Comparison of ENCODE assay signal across 1 cellular context in the genomic region with DNA sequence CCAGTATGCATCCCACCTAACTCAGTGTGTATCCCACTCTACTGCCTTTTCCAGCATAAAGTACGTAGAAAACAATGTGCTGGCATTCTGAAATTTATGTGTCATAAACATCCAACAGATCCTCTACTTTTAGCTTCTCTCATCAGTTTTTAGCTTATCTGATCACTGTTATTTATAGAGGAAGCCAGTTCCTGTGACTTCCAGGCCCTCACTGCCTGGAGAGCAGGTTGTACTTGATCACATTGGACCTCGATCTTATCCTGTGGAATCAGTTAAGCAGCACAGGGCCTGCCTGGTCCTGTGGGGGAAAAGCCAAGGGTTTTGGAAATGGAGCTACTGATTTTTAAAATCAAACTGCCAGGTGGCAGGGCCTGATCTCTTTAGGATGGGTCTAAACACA.
TF ChIP-seq lines count a peak whose summit lies in the region.

No MANE protein-coding gene starts in this region.

TF ChIP-seq in K562, 482 proteins besides CTCF, POLR2A, EP300 and RAD21 (continues in another document):
- no peak for TF ChIP-seq ZNF232 (CRISPR knock-in tag; IDR thresholded peaks at IDR 0.05)
- peak; percentile 49; the same call in 1 of the 2 replicates for TF ChIP-seq MEF2D (tag; conservative IDR thresholded peaks at IDR 0.05; ENCODE audit: low read depth)
- TF ChIP-seq MTA1 (IDR thresholded peaks at IDR 0.05; ENCODE audit: borderline replicate concordance), result no peak
- 0 out of 2 replicates have a peak, but pooled peaks have one; percentile 14 for TF ChIP-seq CXXC5 (CRISPR knock-in tag; IDR thresholded peaks at IDR 0.05)
- TF ChIP-seq HNRNPUL1 (IDR thresholded peaks at IDR 0.05; ENCODE audit: low read length), result no peak
- no peak for TF ChIP-seq TGIF2 (CRISPR knock-in tag; IDR thresholded peaks at IDR 0.05)
- no peak for TF ChIP-seq EGR1 (conservative IDR thresholded peaks at IDR 0.05)
- no peak for TF ChIP-seq ZFP1 (CRISPR knock-in tag; IDR thresholded peaks at IDR 0.05)
- no peak for TF ChIP-seq ZNF785 (CRISPR knock-in tag; IDR thresholded peaks at IDR 0.05)
- TF ChIP-seq ZBTB17 (CRISPR knock-in tag; IDR thresholded peaks at IDR 0.05), result 0 out of 2 replicates have a peak, but pooled peaks have one; percentile 18
- no peak for TF ChIP-seq RHOXF2B (CRISPR knock-in tag; conservative IDR thresholded peaks at IDR 0.05)
- TF ChIP-seq, protein P1, sequence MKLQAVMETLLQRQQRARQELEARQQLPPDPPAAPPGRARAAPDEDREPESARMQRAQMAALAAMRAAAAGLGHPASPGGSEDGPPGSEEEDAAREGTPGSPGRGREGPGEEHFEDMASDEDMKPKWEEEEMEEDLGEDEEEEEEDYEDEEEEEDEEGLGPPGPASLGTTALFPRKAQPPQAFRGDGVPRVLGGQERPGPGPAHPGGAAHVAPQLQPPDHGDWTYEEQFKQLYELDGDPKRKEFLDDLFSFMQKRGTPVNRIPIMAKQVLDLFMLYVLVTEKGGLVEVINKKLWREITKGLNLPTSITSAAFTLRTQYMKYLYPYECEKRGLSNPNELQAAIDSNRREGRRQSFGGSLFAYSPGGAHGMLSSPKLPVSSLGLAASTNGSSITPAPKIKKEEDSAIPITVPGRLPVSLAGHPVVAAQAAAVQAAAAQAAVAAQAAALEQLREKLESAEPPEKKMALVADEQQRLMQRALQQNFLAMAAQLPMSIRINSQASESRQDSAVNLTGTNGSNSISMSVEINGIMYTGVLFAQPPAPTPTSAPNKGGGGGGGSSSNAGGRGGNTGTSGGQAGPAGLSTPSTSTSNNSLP (IDR thresholded peaks at IDR 0.05; ENCODE audit: borderline replicate concordance, low read depth, low read length), result no peak
- TF ChIP-seq ELF2 (CRISPR knock-in tag; IDR thresholded peaks at IDR 0.05), result 0 out of 2 replicates have a peak, but pooled peaks have one; percentile 37
- TF ChIP-seq CREBBP (IDR thresholded peaks at IDR 0.05; ENCODE audit: low read depth, low read length), result no peak
- TF ChIP-seq ZNF41 (CRISPR knock-in tag; conservative IDR thresholded peaks at IDR 0.05), result no peak
- no peak for TF ChIP-seq DIDO1 (tag; IDR thresholded peaks at IDR 0.05; ENCODE audit: low read depth)
- TF ChIP-seq ZNF384 (IDR thresholded peaks at IDR 0.05; ENCODE audit: low read depth, low read length), result no peak
- TF ChIP-seq HDAC8 (tag; IDR thresholded peaks at IDR 0.05), result no peak
- no peak for TF ChIP-seq POLR3A (IDR thresholded peaks at IDR 0.05; ENCODE audit: borderline replicate concordance, extremely low read depth, insufficient read depth, insufficient read length)
- TF ChIP-seq CBFA2T2 (conservative IDR thresholded peaks at IDR 0.05), result no peak
- TF ChIP-seq, protein P2, sequence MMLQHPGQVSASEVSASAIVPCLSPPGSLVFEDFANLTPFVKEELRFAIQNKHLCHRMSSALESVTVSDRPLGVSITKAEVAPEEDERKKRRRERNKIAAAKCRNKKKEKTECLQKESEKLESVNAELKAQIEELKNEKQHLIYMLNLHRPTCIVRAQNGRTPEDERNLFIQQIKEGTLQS (IDR thresholded peaks at IDR 0.05), result no peak
- TF ChIP-seq, protein P2 (CRISPR knock-in tag; conservative IDR thresholded peaks at IDR 0.05), result no peak
- TF ChIP-seq SMARCA4 (IDR thresholded peaks at IDR 0.05), result no peak; the same call in 1 of the 2 replicates
- TF ChIP-seq, protein P3, sequence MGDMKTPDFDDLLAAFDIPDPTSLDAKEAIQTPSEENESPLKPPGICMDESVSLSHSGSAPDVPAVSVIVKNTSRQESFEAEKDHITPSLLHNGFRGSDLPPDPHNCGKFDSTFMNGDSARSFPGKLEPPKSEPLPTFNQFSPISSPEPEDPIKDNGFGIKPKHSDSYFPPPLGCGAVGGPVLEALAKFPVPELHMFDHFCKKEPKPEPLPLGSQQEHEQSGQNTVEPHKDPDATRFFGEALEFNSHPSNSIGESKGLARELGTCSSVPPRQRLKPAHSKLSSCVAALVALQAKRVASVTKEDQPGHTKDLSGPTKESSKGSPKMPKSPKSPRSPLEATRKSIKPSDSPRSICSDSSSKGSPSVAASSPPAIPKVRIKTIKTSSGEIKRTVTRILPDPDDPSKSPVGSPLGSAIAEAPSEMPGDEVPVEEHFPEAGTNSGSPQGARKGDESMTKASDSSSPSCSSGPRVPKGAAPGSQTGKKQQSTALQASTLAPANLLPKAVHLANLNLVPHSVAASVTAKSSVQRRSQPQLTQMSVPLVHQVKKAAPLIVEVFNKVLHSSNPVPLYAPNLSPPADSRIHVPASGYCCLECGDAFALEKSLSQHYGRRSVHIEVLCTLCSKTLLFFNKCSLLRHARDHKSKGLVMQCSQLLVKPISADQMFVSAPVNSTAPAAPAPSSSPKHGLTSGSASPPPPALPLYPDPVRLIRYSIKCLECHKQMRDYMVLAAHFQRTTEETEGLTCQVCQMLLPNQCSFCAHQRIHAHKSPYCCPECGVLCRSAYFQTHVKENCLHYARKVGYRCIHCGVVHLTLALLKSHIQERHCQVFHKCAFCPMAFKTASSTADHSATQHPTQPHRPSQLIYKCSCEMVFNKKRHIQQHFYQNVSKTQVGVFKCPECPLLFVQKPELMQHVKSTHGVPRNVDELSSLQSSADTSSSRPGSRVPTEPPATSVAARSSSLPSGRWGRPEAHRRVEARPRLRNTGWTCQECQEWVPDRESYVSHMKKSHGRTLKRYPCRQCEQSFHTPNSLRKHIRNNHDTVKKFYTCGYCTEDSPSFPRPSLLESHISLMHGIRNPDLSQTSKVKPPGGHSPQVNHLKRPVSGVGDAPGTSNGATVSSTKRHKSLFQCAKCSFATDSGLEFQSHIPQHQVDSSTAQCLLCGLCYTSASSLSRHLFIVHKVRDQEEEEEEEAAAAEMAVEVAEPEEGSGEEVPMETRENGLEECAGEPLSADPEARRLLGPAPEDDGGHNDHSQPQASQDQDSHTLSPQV (IDR thresholded peaks at IDR 0.05), result no peak
- TF ChIP-seq, protein P4, sequence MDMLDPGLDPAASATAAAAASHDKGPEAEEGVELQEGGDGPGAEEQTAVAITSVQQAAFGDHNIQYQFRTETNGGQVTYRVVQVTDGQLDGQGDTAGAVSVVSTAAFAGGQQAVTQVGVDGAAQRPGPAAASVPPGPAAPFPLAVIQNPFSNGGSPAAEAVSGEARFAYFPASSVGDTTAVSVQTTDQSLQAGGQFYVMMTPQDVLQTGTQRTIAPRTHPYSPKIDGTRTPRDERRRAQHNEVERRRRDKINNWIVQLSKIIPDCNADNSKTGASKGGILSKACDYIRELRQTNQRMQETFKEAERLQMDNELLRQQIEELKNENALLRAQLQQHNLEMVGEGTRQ (CRISPR knock-in tag; IDR thresholded peaks at IDR 0.05), result no peak
- TF ChIP-seq, protein P5, sequence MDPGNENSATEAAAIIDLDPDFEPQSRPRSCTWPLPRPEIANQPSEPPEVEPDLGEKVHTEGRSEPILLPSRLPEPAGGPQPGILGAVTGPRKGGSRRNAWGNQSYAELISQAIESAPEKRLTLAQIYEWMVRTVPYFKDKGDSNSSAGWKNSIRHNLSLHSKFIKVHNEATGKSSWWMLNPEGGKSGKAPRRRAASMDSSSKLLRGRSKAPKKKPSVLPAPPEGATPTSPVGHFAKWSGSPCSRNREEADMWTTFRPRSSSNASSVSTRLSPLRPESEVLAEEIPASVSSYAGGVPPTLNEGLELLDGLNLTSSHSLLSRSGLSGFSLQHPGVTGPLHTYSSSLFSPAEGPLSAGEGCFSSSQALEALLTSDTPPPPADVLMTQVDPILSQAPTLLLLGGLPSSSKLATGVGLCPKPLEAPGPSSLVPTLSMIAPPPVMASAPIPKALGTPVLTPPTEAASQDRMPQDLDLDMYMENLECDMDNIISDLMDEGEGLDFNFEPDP (CRISPR knock-in tag; IDR thresholded peaks at IDR 0.05), result no peak
- no peak for TF ChIP-seq ZNF24 (IDR thresholded peaks at IDR 0.05)
- no peak for TF ChIP-seq ZNF445 (CRISPR knock-in tag; IDR thresholded peaks at IDR 0.05; ENCODE audit: low read depth)
- no peak for TF ChIP-seq RNF2 (IDR thresholded peaks at IDR 0.05)
- no peak for TF ChIP-seq ZNF584 (CRISPR knock-in tag; IDR thresholded peaks at IDR 0.05; ENCODE audit: low read depth)
- TF ChIP-seq ZNF589 (CRISPR knock-in tag; IDR thresholded peaks at IDR 0.05; ENCODE audit: low read depth), result no peak
- TF ChIP-seq ASH1L (IDR thresholded peaks at IDR 0.05; ENCODE audit: borderline replicate concordance, low read depth, partially characterized antibody), result no peak
- TF ChIP-seq, protein P6, sequence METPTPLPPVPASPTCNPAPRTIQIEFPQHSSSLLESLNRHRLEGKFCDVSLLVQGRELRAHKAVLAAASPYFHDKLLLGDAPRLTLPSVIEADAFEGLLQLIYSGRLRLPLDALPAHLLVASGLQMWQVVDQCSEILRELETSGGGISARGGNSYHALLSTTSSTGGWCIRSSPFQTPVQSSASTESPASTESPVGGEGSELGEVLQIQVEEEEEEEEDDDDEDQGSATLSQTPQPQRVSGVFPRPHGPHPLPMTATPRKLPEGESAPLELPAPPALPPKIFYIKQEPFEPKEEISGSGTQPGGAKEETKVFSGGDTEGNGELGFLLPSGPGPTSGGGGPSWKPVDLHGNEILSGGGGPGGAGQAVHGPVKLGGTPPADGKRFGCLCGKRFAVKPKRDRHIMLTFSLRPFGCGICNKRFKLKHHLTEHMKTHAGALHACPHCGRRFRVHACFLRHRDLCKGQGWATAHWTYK (CRISPR knock-in tag; IDR thresholded peaks at IDR 0.05), result no peak; the same call in none of the 2 replicates
- TF ChIP-seq, protein P7, sequence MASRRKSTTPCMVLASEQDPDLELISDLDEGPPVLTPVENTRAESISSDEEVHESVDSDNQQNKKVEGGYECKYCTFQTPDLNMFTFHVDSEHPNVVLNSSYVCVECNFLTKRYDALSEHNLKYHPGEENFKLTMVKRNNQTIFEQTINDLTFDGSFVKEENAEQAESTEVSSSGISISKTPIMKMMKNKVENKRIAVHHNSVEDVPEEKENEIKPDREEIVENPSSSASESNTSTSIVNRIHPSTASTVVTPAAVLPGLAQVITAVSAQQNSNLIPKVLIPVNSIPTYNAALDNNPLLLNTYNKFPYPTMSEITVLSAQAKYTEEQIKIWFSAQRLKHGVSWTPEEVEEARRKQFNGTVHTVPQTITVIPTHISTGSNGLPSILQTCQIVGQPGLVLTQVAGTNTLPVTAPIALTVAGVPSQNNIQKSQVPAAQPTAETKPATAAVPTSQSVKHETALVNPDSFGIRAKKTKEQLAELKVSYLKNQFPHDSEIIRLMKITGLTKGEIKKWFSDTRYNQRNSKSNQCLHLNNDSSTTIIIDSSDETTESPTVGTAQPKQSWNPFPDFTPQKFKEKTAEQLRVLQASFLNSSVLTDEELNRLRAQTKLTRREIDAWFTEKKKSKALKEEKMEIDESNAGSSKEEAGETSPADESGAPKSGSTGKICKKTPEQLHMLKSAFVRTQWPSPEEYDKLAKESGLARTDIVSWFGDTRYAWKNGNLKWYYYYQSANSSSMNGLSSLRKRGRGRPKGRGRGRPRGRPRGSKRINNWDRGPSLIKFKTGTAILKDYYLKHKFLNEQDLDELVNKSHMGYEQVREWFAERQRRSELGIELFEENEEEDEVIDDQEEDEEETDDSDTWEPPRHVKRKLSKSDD (conservative IDR thresholded peaks at IDR 0.05; ENCODE audit: low read length), result no peak
- TF ChIP-seq, protein P8, sequence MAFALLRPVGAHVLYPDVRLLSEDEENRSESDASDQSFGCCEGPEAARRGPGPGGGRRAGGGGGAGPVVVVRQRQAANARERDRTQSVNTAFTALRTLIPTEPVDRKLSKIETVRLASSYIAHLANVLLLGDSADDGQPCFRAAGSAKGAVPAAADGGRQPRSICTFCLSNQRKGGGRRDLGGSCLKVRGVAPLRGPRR (CRISPR knock-in tag; IDR thresholded peaks at IDR 0.05), result no peak
- TF ChIP-seq, protein P9, sequence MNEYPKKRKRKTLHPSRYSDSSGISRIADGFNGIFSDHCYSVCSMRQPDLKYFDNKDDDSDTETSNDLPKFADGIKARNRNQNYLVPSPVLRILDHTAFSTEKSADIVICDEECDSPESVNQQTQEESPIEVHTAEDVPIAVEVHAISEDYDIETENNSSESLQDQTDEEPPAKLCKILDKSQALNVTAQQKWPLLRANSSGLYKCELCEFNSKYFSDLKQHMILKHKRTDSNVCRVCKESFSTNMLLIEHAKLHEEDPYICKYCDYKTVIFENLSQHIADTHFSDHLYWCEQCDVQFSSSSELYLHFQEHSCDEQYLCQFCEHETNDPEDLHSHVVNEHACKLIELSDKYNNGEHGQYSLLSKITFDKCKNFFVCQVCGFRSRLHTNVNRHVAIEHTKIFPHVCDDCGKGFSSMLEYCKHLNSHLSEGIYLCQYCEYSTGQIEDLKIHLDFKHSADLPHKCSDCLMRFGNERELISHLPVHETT (CRISPR knock-in tag; conservative IDR thresholded peaks at IDR 0.05 in 1 of 2, IDR thresholded peaks at IDR 0.05 in 1 of 2), result 0 out of 4 replicates have a peak, but pooled peaks of 1 of the 2 experiments have one; percentile 12
- TF ChIP-seq ZSCAN32 (CRISPR knock-in tag; IDR thresholded peaks at IDR 0.05), result 0 out of 2 replicates have a peak, but pooled peaks have one; percentile 28
- TF ChIP-seq ZNF766 (CRISPR knock-in tag; conservative IDR thresholded peaks at IDR 0.05), result no peak
- no peak for TF ChIP-seq SRSF1 (IDR thresholded peaks at IDR 0.05; ENCODE audit: low read depth, low read length)
- TF ChIP-seq HMGN3 (IDR thresholded peaks at IDR 0.05; ENCODE audit: borderline replicate concordance, extremely low read depth, insufficient read length, low read depth, low read length), result no peak
- TF ChIP-seq MYC (IDR thresholded peaks at IDR 0.05; ENCODE audit: low read depth, low read length), result 0 out of 2 replicates have a peak, but pooled peaks have one; percentile 20
- TF ChIP-seq MYC (CRISPR knock-in tag; IDR thresholded peaks at IDR 0.05; ENCODE audit: borderline replicate concordance, low read depth), result no peak
- TF ChIP-seq, protein P10, sequence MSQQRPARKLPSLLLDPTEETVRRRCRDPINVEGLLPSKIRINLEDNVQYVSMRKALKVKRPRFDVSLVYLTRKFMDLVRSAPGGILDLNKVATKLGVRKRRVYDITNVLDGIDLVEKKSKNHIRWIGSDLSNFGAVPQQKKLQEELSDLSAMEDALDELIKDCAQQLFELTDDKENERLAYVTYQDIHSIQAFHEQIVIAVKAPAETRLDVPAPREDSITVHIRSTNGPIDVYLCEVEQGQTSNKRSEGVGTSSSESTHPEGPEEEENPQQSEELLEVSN (IDR thresholded peaks at IDR 0.05; ENCODE audit: borderline replicate concordance in 1 of 2, extremely low read depth in 1 of 2, insufficient read depth in 1 of 2, insufficient read length in 1 of 2, low read depth in 1 of 2, low read length in 1 of 2, poor library complexity in 1 of 2, severe bottlenecking in 1 of 2), result no peak
- TF ChIP-seq ELF4 (CRISPR knock-in tag; IDR thresholded peaks at IDR 0.05), result no peak
- TF ChIP-seq ZNF436 (CRISPR knock-in tag; IDR thresholded peaks at IDR 0.05), result no peak
- TF ChIP-seq ADNP (tag; IDR thresholded peaks at IDR 0.05), result no peak
- TF ChIP-seq ZBED1 (IDR thresholded peaks at IDR 0.05), result no peak
- TF ChIP-seq ZNF561 (CRISPR knock-in tag; conservative IDR thresholded peaks at IDR 0.05), result no peak
- TF ChIP-seq, protein P11, sequence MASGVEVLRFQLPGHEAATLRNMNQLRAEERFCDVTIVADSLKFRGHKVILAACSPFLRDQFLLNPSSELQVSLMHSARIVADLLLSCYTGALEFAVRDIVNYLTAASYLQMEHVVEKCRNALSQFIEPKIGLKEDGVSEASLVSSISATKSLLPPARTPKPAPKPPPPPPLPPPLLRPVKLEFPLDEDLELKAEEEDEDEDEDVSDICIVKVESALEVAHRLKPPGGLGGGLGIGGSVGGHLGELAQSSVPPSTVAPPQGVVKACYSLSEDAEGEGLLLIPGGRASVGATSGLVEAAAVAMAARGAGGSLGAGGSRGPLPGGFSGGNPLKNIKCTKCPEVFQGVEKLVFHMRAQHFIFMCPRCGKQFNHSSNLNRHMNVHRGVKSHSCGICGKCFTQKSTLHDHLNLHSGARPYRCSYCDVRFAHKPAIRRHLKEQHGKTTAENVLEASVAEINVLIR (CRISPR knock-in tag; IDR thresholded peaks at IDR 0.05), result no peak
